In the genomic region with DNA sequence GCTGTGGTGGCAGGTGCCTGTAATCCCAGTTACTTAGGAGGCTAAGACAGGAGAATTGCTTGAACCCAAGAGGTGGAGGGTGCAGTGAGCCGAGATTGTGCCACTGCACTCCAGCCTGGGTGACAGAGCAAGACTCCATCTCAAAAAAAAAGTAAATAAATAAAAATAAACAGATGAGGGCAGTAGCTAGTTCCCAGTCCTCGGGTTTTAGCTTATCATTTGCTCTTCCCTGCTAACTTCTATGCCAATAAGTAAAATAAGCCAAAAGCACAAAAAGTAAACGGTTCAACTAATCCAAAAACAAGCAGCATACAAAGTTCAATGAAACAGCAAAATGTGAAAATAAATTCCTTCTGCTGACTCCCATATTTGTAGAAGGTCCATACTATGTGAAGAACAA, we compare ENCODE assay signal across 21 cellular contexts.
DNase-seq lines count a peak whose midpoint lies in the region; ATAC-seq and TF ChIP-seq lines count a peak whose summit lies in the region.
"Had no signal": no experiment of that assay in that cellular context is flagged by ENCODE, and none has a peak within 500 bp of the region (broad histone marks: within the 10 kb centered on the region; RNA-seq: fewer than 3 reads in every experiment).

No MANE protein-coding gene starts in this region.

- peak overlapping the region; percentile 33 for H3K4me2 ChIP-seq in Karpas-422 (ENCODE audit: low read depth, low read length, poor library complexity, severe bottlenecking)
- H3K4me2 ChIP-seq in parathyroid adenoma (ENCODE audit: low read length), result no peak overlapping the region
- H3K4me2 ChIP-seq: GM23338 had no signal

- no peaks in the 10 kb centered on the region for H3K36me3 ChIP-seq in Karpas-422 (ENCODE audit: insufficient read depth, low read length)
- H3K36me3 ChIP-seq in parathyroid adenoma (ENCODE audit: control insufficient read depth, insufficient read depth, low read length), result no peaks in the 10 kb centered on the region
- no peaks in the 10 kb centered on the region for H3K36me3 ChIP-seq in heart right ventricle
- H3K36me3 ChIP-seq: BE2C, SJCRH30 had no signal

- H3K4me1 ChIP-seq in Karpas-422 (ENCODE audit: low read length) (peaks cover 15% of the 10 kb centered on the region), parathyroid adenoma (peaks cover 13% of the 10 kb centered on the region), heart right ventricle (peaks cover 0 to 5% (median 0%) of the 10 kb centered on the region in 9 donors)
- H3K4me1 ChIP-seq: BE2C, SJCRH30 had no signal

- TF ChIP-seq CTCF in 22Rv1 (IDR thresholded peaks at IDR 0.05) (0 out of 2 replicates have a peak, but pooled peaks have one; percentile 5), fibroblast of the aortic adventitia (IDR thresholded peaks at IDR 0.05; ENCODE audit: insufficient read depth, low read length) (no peak), parathyroid adenoma (IDR thresholded peaks at IDR 0.05) (no peak), GM13977 (IDR thresholded peaks at IDR 0.05; ENCODE audit: extremely low read depth, insufficient read depth, missing control alignments) (no peak), heart right ventricle (IDR thresholded peaks at IDR 0.05) (no peak)

- H3K9me3 ChIP-seq in Karpas-422 (ENCODE audit: low read length) (no peaks in the 10 kb centered on the region), parathyroid adenoma (ENCODE audit: control insufficient read depth, low read length) (no peaks in the 10 kb centered on the region), heart right ventricle (peaks cover 0 to 7% (median 0%) of the 10 kb centered on the region in 11 donors)
- H3K9me3 ChIP-seq: BE2C, SJCRH30 had no signal

- intact Hi-C loops in heart right ventricle (cut with DNase I), result no loop called here

- 54 to 60% methylated on average over 3 of the region's 3 CpGs for WGBS in heart right ventricle, 2 donors

- no peak overlapping the region for H3K9ac ChIP-seq in Karpas-422 (ENCODE audit: low read length)
- no peak overlapping the region for H3K9ac ChIP-seq in parathyroid adenoma

- no peak for ATAC-seq in heart right ventricle
- ATAC-seq: GM23338, Panc1 had no signal

- H3K27ac ChIP-seq in 22Rv1 (no peak overlapping the region), Karpas-422 (ENCODE audit: low read length) (no peak overlapping the region), parathyroid adenoma (no peak overlapping the region), heart right ventricle (no peak overlapping the region)
- H3K27ac ChIP-seq: HL-60, SJCRH30 had no signal

- no peaks in the 10 kb centered on the region for H4K20me1 ChIP-seq in Karpas-422 (ENCODE audit: insufficient read depth, low read depth, low read length)

- H3K79me2 ChIP-seq in Karpas-422 (ENCODE audit: low read length) (no peaks in the 10 kb centered on the region), parathyroid adenoma (peaks cover 20% of the 10 kb centered on the region)

- H3K27me3 ChIP-seq in Karpas-422 (ENCODE audit: low read length) (no peaks in the 10 kb centered on the region), parathyroid adenoma (ENCODE audit: control insufficient read depth, insufficient read depth, low read length) (no peaks in the 10 kb centered on the region), heart right ventricle (peaks cover 0 to under 1% (median 0%) of the 10 kb centered on the region in 7 donors)
- H3K27me3 ChIP-seq: BE2C, SJCRH30 had no signal

- H3K4me3 ChIP-seq in Karpas-422 (ENCODE audit: low read length), result no peak overlapping the region
- no peak overlapping the region for H3K4me3 ChIP-seq in fibroblast of the aortic adventitia (ENCODE audit: low read depth, low read length)
- no peak overlapping the region for H3K4me3 ChIP-seq in parathyroid adenoma (ENCODE audit: low read depth, low read length)
- H3K4me3 ChIP-seq in heart right ventricle, result no peak overlapping the region
- H3K4me3 ChIP-seq: GM23338, SJCRH30 had no signal

- in situ Hi-C loops in GM13977 (cut with MboI; ENCODE audit: low pct_unique_long_range_greater_than_20kb, low sequenced_read_pairs, unreplicated experiment), result no loop called here

- no peak for DNase-seq in Karpas-422
- DNase-seq in fibroblast of the aortic adventitia (ENCODE audit: low read depth), result peak; percentile 20
- DNase-seq in iPS-NIHi7 (ENCODE audit: extremely low spot score), result no peak
- no peak for DNase-seq in GM13977 (ENCODE audit: low spot score)
- no peak for DNase-seq in RPMI8226
- no peak for DNase-seq in heart right ventricle
- DNase-seq: BE2C, KBM-7, NCI-H1092, NCI-H1436, NCI-H187 treated with DMSO at 0.1 percent for 48 hours, NCI-H2227 treated with DMSO at 0.1 percent for 48 hours, NCI-H510A, NCI-H748 treated with DMSO at 0.1 percent for 48 hours, SJCRH30, SW 1271 had no signal

- H2AFZ ChIP-seq in Karpas-422 (ENCODE audit: low read length) (0 out of 2 replicates have a peak overlapping the region, but pooled peaks have one; percentile 60), parathyroid adenoma (peak overlapping the region; percentile 12)
- H2AFZ ChIP-seq: GM23338 had no signal

- no peaks in the 10 kb centered on the region for H3K9me2 ChIP-seq in Karpas-422 (replicated peaks; ENCODE audit: insufficient read depth, low read length)
